Comparison of ENCODE assay signal across 22 cellular contexts in the genomic region with DNA sequence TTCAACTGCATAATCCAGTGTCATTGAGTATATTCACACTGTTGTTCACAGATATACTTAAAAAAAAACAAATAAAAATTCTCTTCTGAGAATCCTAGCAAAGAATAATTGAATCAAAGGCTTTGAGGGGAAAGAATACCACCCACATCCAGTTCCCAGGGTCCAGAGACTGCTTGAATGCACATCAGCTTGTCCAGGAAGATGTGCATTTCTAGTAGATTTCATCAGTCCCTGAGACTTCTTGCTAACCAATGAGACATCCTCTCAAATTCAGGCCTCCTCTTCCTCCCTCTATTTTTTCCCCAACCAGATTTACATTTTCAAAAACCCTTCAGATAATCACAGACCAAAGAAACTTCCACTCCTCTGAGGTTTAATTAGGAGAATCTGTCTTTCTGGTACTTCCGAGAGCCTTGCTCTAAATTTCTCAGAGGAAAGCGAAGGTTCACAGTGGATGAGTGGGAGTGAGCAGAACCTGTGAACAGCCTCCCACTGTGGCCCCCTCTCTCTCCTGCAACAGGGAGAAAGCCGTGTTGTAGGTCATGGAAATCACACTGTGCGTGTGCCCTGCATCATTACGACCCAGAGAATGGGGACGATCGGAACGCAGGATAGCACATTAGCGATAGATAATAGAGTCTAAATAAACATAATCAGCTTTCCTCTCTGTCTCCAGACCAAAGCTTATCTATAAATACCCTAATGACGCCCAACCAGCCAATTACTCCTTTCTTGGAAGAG.
"Had no signal": no experiment of that assay in that cellular context is flagged by ENCODE, and none has a peak within 500 bp of the region (broad histone marks: within the 10 kb centered on the region; RNA-seq: fewer than 3 reads in every experiment).

No MANE protein-coding gene starts in this region.

- H3K9me3 ChIP-seq: gastroesophageal sphincter, right lobe of liver, testis, transverse colon had no signal

- H3K4me1 ChIP-seq: gastroesophageal sphincter, right lobe of liver, testis, transverse colon had no signal

- H3K4me3 ChIP-seq: gastroesophageal sphincter, right lobe of liver, skin epidermis, testis, transverse colon had no signal

- H3K27me3 ChIP-seq: right lobe of liver, testis had no signal

- DNase-seq: activated CD4-positive, alpha-beta memory T cell treated with anti-CD3 and anti-CD28 coated beads, Interleukin-2, amount 10 ng/mL, durations not matched to agents 7 days and 5 days; activated CD4-positive, alpha-beta T cell treated with anti-CD3 and anti-CD28 coated beads, Interleukin-2, amount 10 ng/mL, durations not matched to agents 24 days and 14 days; activated CD8-positive, alpha-beta memory T cell treated with anti-CD3 and anti-CD28 coated beads, Interleukin-2, amount 50 U/mL, for 48 hours; activated naive CD8-positive, alpha-beta T cell treated with anti-CD3 and anti-CD28 coated beads, Interleukin-2, amount 50 U/mL, for 24 hours; activated T-cell treated with anti-CD3 and anti-CD28 coated beads, Interleukin-2, amount 50 U/mL, for 4 hours; amygdala; effector CD8-positive, alpha-beta T cell; hippocampal formation; left cardiac atrium; mammary epithelial cell; occipital lobe; right lobe of liver; stimulated activated CD4-positive, alpha-beta T cell treated with anti-CD3 and anti-CD28 coated beads, Interleukin-12 subunit alpha, Interleukin-12 subunit beta, amount 100 ng/mL, for 4 hours; stimulated activated CD4-positive, alpha-beta T cell treated with anti-CD3 and anti-CD28 coated beads, Interleukin-4, amount 100 ng/mL, for 1 hour; stimulated activated naive CD8-positive, alpha-beta T cell treated with anti-CD3 and anti-CD28 coated beads, Interleukin-15, Interleukin-2, amounts not matched to agents 100 U/mL and 50 U/mL, for 24 hours; T-helper 9 cell; testis; transverse colon had no signal

- H3K27ac ChIP-seq: gastroesophageal sphincter, right lobe of liver, skin epidermis, transverse colon, VCaP had no signal

- ATAC-seq: activated CD4-positive, CD25-positive, alpha-beta regulatory T cell treated with anti-CD3 and anti-CD28 coated beads, Interleukin-2, amount 50 U/mL, for 24 hours; activated naive CD8-positive, alpha-beta T cell treated with anti-CD3 and anti-CD28 coated beads, Interleukin-2, amount 50 U/mL, for 24 hours; activated T-cell treated with anti-CD3 and anti-CD28 coated beads, Interleukin-2, amount 50 U/mL, for 4 hours; gastroesophageal sphincter; left cardiac atrium; right lobe of liver; stimulated activated naive CD8-positive, alpha-beta T cell treated with anti-CD3 and anti-CD28 coated beads, Interleukin-15, Interleukin-2, amounts not matched to agents 100 U/mL and 50 U/mL, for 24 hours had no signal

- H3K36me3 ChIP-seq: gastroesophageal sphincter, right lobe of liver, transverse colon had no signal
